Comparison of ENCODE assay signal across 1 cellular context in genomic region chr3:174859109-174859735, GRCh38.
TF ChIP-seq lines count a peak whose summit lies in the region.

NAALADL2 (plus strand) TSS chr3:174859334.

TF ChIP-seq in liver, 16 proteins besides CTCF, POLR2A, EP300 and RAD21 (continued from another document):
- TF ChIP-seq, protein P1, sequence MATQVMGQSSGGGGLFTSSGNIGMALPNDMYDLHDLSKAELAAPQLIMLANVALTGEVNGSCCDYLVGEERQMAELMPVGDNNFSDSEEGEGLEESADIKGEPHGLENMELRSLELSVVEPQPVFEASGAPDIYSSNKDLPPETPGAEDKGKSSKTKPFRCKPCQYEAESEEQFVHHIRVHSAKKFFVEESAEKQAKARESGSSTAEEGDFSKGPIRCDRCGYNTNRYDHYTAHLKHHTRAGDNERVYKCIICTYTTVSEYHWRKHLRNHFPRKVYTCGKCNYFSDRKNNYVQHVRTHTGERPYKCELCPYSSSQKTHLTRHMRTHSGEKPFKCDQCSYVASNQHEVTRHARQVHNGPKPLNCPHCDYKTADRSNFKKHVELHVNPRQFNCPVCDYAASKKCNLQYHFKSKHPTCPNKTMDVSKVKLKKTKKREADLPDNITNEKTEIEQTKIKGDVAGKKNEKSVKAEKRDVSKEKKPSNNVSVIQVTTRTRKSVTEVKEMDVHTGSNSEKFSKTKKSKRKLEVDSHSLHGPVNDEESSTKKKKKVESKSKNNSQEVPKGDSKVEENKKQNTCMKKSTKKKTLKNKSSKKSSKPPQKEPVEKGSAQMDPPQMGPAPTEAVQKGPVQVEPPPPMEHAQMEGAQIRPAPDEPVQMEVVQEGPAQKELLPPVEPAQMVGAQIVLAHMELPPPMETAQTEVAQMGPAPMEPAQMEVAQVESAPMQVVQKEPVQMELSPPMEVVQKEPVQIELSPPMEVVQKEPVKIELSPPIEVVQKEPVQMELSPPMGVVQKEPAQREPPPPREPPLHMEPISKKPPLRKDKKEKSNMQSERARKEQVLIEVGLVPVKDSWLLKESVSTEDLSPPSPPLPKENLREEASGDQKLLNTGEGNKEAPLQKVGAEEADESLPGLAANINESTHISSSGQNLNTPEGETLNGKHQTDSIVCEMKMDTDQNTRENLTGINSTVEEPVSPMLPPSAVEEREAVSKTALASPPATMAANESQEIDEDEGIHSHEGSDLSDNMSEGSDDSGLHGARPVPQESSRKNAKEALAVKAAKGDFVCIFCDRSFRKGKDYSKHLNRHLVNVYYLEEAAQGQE (IDR thresholded peaks at IDR 0.05) = no peak
- TF ChIP-seq FOXA2 (IDR thresholded peaks at IDR 0.05) (no peak), HNF4G (IDR thresholded peaks at IDR 0.05) (no peak), TAF1 (conservative IDR thresholded peaks at IDR 0.05) (no peak), RXRA (IDR thresholded peaks at IDR 0.05) (no peak), NR2F2 (IDR thresholded peaks at IDR 0.05) (no peak)
- TF ChIP-seq, protein P2, sequence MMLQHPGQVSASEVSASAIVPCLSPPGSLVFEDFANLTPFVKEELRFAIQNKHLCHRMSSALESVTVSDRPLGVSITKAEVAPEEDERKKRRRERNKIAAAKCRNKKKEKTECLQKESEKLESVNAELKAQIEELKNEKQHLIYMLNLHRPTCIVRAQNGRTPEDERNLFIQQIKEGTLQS (IDR thresholded peaks at IDR 0.05) = no peak
- TF ChIP-seq, protein P3, sequence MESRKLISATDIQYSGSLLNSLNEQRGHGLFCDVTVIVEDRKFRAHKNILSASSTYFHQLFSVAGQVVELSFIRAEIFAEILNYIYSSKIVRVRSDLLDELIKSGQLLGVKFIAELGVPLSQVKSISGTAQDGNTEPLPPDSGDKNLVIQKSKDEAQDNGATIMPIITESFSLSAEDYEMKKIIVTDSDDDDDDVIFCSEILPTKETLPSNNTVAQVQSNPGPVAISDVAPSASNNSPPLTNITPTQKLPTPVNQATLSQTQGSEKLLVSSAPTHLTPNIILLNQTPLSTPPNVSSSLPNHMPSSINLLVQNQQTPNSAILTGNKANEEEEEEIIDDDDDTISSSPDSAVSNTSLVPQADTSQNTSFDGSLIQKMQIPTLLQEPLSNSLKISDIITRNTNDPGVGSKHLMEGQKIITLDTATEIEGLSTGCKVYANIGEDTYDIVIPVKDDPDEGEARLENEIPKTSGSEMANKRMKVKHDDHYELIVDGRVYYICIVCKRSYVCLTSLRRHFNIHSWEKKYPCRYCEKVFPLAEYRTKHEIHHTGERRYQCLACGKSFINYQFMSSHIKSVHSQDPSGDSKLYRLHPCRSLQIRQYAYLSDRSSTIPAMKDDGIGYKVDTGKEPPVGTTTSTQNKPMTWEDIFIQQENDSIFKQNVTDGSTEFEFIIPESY (IDR thresholded peaks at IDR 0.05) = no peak
- TF ChIP-seq, protein P4, sequence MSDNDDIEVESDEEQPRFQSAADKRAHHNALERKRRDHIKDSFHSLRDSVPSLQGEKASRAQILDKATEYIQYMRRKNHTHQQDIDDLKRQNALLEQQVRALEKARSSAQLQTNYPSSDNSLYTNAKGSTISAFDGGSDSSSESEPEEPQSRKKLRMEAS (IDR thresholded peaks at IDR 0.05) = no peak
